ENCODE assay signal across 8 cellular contexts in the genomic region with DNA sequence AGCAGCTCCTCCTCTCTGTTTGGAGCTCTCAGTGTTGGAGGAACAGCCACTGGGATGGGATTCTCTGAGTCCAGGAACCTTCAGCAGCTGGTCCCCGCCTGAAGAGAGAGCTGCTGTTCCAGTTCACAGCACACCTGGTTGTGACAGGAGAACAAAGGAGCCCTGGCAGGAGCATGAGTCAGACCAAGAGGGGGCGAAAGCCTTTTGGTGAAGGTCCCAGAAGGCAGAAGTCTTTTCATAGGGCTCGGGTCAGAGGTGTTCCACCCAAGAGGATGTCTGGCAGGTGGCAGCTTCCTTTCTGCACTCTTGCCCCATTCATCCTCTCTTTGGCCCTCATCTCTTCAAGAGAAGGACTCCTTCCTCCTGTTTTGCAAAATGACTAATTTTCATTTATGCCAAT.
DNase-seq lines count a peak whose midpoint lies in the region; ATAC-seq and TF ChIP-seq lines count a peak whose summit lies in the region.
"Not testable (repeated sequence)": the region's sequence is repeated elsewhere in the genome, so short reads cannot be mapped to it uniquely, and the experiment has no call there.

No MANE protein-coding gene starts in this region.

- H3K4me3 ChIP-seq in gastroesophageal sphincter, result not testable (repeated sequence)

- TF ChIP-seq POLR2A in gastroesophageal sphincter (IDR thresholded peaks at IDR 0.05), result not testable (repeated sequence)

- not testable (repeated sequence) for H3K27me3 Mint-ChIP-seq in stimulated activated naive B cell treated with anti-CD40 and anti-IgM and Interleukin-4, amounts not matched to agents 10 μg/mL and 1 μg/mL and 100 μg/mL, for 72 hours

- peak overlapping the region in 3 of 4 donors; percentile 43 to 56 (median 55) for H3K27ac ChIP-seq in gastroesophageal sphincter

- H3K36me3 ChIP-seq in gastroesophageal sphincter, result not testable (repeated sequence)

- H3K4me1 ChIP-seq in gastroesophageal sphincter, result not testable (repeated sequence)

- ATAC-seq in GM18909 (IDR thresholded peaks at IDR 0.05; ENCODE audit: poor library complexity, unreplicated experiment), result peak; percentile 58
- peak; percentile 80 for ATAC-seq in GM21619 (IDR thresholded peaks at IDR 0.05; ENCODE audit: unreplicated experiment)
- ATAC-seq in HG03039 (IDR thresholded peaks at IDR 0.05; ENCODE audit: unreplicated experiment), result peak; percentile 54
- ATAC-seq in gastroesophageal sphincter, result not testable (repeated sequence)
- ATAC-seq in stimulated activated naive B cell treated with anti-CD40 and anti-IgM and Interleukin-4, amounts not matched to agents 10 μg/mL and 1 μg/mL and 100 μg/mL, for 72 hours (replicated peaks), result peak; percentile 16 to 38

- no CpG with 5 or more reads among the region's 3 CpGs for WGBS in gastroesophageal sphincter (ENCODE audit: low coverage in 1 of 2), 2 donors

- H3K27ac Mint-ChIP-seq in stimulated activated naive B cell treated with anti-CD40 and anti-IgM and Interleukin-4, amounts not matched to agents 10 μg/mL and 1 μg/mL and 100 μg/mL, for 72 hours, result not testable (repeated sequence)

- not testable (repeated sequence) for H3K36me3 Mint-ChIP-seq in stimulated activated naive B cell treated with anti-CD40 and anti-IgM and Interleukin-4, amounts not matched to agents 10 μg/mL and 1 μg/mL and 100 μg/mL, for 72 hours

- H3K9me3 ChIP-seq in gastroesophageal sphincter, result not testable (repeated sequence)

- DNase-seq in COLO668 (lab: John Stamatoyannopoulos, UW; ENCODE audit: unreplicated experiment) (peak; percentile 43), NCI-H146 (lab: John Stamatoyannopoulos, UW) (peak; percentile 74), RPMI8226 (peak; percentile 60)
- not testable (repeated sequence) for DNase-seq in stimulated activated naive B cell treated with anti-CD40 and anti-IgM and Interleukin-4, amounts not matched to agents 10 μg/mL and 1 μg/mL and 100 μg/mL, for 72 hours

- H3K4me1 Mint-ChIP-seq in stimulated activated naive B cell treated with anti-CD40 and anti-IgM and Interleukin-4, amounts not matched to agents 10 μg/mL and 1 μg/mL and 100 μg/mL, for 72 hours, result not testable (repeated sequence)

- not testable (repeated sequence) for H3K4me3 Mint-ChIP-seq in stimulated activated naive B cell treated with anti-CD40 and anti-IgM and Interleukin-4, amounts not matched to agents 10 μg/mL and 1 μg/mL and 100 μg/mL, for 72 hours

- not testable (repeated sequence) for H3K9me3 Mint-ChIP-seq in stimulated activated naive B cell treated with anti-CD40 and anti-IgM and Interleukin-4, amounts not matched to agents 10 μg/mL and 1 μg/mL and 100 μg/mL, for 72 hours

- not testable (repeated sequence) for H3K27me3 ChIP-seq in gastroesophageal sphincter

- not testable (repeated sequence) for TF ChIP-seq EP300 in gastroesophageal sphincter (IDR thresholded peaks at IDR 0.05)

- not testable (repeated sequence) for TF ChIP-seq CTCF in gastroesophageal sphincter (IDR thresholded peaks at IDR 0.05)
